In the genomic region with DNA sequence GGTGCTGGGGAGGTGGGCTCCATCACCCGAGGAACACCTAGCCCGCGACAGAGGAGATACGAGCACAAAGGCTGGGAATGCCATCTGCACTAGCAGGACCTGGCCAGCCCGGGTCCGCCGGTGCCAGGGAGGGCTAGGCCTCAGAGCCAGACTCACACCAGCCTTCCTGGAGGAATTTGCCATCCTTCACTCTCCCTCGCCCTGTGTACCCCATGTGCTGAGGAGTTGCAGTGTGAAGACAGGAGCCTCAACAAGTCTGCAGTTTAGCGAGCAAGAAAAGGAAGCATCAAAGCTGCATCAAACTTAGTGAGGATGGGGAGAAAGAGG, we compare ENCODE assay signal across 22 cellular contexts.
DNase-seq lines count a peak whose midpoint lies in the region; ATAC-seq and TF ChIP-seq lines count a peak whose summit lies in the region.
"Had no signal": no experiment of that assay in that cellular context is flagged by ENCODE, and none has a peak within 500 bp of the region (broad histone marks: within the 10 kb centered on the region; RNA-seq: fewer than 3 reads in every experiment).

No MANE protein-coding gene starts in this region.

- no peak overlapping the region for H3K4me3 ChIP-seq in IMR-90 (ENCODE audit: insufficient read depth, low read depth, low read length)
- H3K4me3 ChIP-seq in neuronal stem cell (ENCODE audit: low read length in 2 of 2): no peak overlapping the region

- dilution Hi-C loops in IMR-90 (cut with HindIII; ENCODE audit: low sequenced_read_pairs, unreplicated experiment): no loop called here

- peaks cover 5% of the 10 kb centered on the region for H4K20me1 ChIP-seq in IMR-90 (ENCODE audit: insufficient read depth, low read length)

- no peaks in the 10 kb centered on the region for H3K27me3 Mint-ChIP-seq in chondrocyte (ENCODE audit: low read depth)
- no peaks in the 10 kb centered on the region for H3K27me3 Mint-ChIP-seq in type B pancreatic cell

- CTCF ChIA-PET in IMR-90 (lab: Yijun Ruan, JAX): no interaction called here

- H3K4me1 Mint-ChIP-seq in chondrocyte (ENCODE audit: low read depth): peaks cover 66% of the 10 kb centered on the region
- H3K4me1 Mint-ChIP-seq in type B pancreatic cell (ENCODE audit: unreplicated experiment): peaks cover 31% of the 10 kb centered on the region
- H3K4me1 Mint-ChIP-seq: activated naive CD4-positive, alpha-beta T cell treated with anti-CD3 and anti-CD28 coated beads, Interleukin-2, amount 10 ng/mL, durations not matched to agents 7 days and 5 days; natural killer cell had no signal

- H3K4ac ChIP-seq in IMR-90 (ENCODE audit: low read depth, low read length): peak overlapping the region; percentile 97
- no peak overlapping the region for H3K4ac ChIP-seq in neuronal stem cell (ENCODE audit: low read length)

- TF ChIP-seq POLR2A in IMR-90 (IDR thresholded peaks at IDR 0.05; ENCODE audit: low read depth, low read length): no peak

- H4K91ac ChIP-seq in IMR-90 (ENCODE audit: insufficient read depth, low read depth, low read length) (peak overlapping the region; percentile 98), neuronal stem cell (ENCODE audit: low read depth, low read length, poor library complexity) (no peak overlapping the region)

- H3K4me3 Mint-ChIP-seq in chondrocyte (ENCODE audit: unreplicated experiment): peak overlapping the region; percentile 52
- H3K4me3 Mint-ChIP-seq in type B pancreatic cell: peak overlapping the region; percentile 27
- H3K4me3 Mint-ChIP-seq: activated naive CD4-positive, alpha-beta T cell treated with anti-CD3 and anti-CD28 coated beads, Interleukin-2, amount 10 ng/mL, durations not matched to agents 7 days and 5 days; endodermal cell; natural killer cell had no signal

- POLR2A ChIA-PET in IMR-90 (lab: Charles Lee; ENCODE audit: unreplicated experiment): no interaction called here

- peak overlapping the region; percentile 36; the same call in 1 of the 2 replicates for H3K4me2 ChIP-seq in IMR-90 (ENCODE audit: low read depth, low read length)
- H3K4me2 ChIP-seq in neuronal stem cell (ENCODE audit: insufficient read depth, low read length, poor library complexity, severe bottlenecking): no peak overlapping the region

- in situ Hi-C loops in IMR-90 (cut with MboI; ENCODE audit: low sequenced_read_pairs): no loop called here

- peaks cover 44% of the 10 kb centered on the region for H3K4me1 ChIP-seq in IMR-90 (ENCODE audit: control insufficient read depth, insufficient read depth, low read length)
- peaks cover 5 to 11% of the 10 kb centered on the region in 2 donors for H3K4me1 ChIP-seq in neuronal stem cell (ENCODE audit: control insufficient read depth in 2 of 2, insufficient read depth in 1 of 2, low read depth in 1 of 2, low read length in 2 of 2)
- H3K4me1 ChIP-seq: BE2C had no signal

- H3K27ac Mint-ChIP-seq in chondrocyte (ENCODE audit: unreplicated experiment) (peak overlapping the region; percentile 95), type B pancreatic cell (peak overlapping the region; percentile 70)
- H3K27ac Mint-ChIP-seq: activated naive CD4-positive, alpha-beta T cell treated with anti-CD3 and anti-CD28 coated beads, Interleukin-2, amount 10 ng/mL, durations not matched to agents 7 days and 5 days; endodermal cell; natural killer cell had no signal

- H2BK5ac ChIP-seq in IMR-90 (ENCODE audit: low read depth, low read length, poor library complexity, severe bottlenecking) (peak overlapping the region; percentile 91), neuronal stem cell (ENCODE audit: low read length) (no peak overlapping the region)

- TF ChIP-seq RAD21 in IMR-90 (IDR thresholded peaks at IDR 0.05; ENCODE audit: low read length): no peak

- peaks cover 38% of the 10 kb centered on the region for H3K9me1 ChIP-seq in IMR-90 (ENCODE audit: insufficient read depth, low read length)

- H3K36me3 ChIP-seq in IMR-90 (ENCODE audit: control insufficient read depth, insufficient read depth, low read length): no peaks in the 10 kb centered on the region
- H3K36me3 ChIP-seq in neuronal stem cell (replicated peaks in 1 of 2; ENCODE audit: control insufficient read depth in 2 of 2, insufficient read depth in 2 of 2, low read length in 2 of 2): no peaks in the 10 kb centered on the region
- H3K36me3 ChIP-seq: BE2C had no signal

- H3K18ac ChIP-seq in IMR-90 (ENCODE audit: low read depth, low read length) (peak overlapping the region; percentile 90), neuronal stem cell (ENCODE audit: low read length) (peak overlapping the region; percentile 20)

- H2BK20ac ChIP-seq in IMR-90 (ENCODE audit: low read depth, low read length): peak overlapping the region; percentile 100

- H4K5ac ChIP-seq in IMR-90 (ENCODE audit: low read depth, low read length): peak overlapping the region; percentile 79

- H3K27me3 ChIP-seq in IMR-90 (ENCODE audit: control insufficient read depth, insufficient read depth, low read length): no peaks in the 10 kb centered on the region
- no peaks in the 10 kb centered on the region for H3K27me3 ChIP-seq in neuronal stem cell (ENCODE audit: control insufficient read depth in 3 of 3, insufficient read depth in 3 of 3, low read depth in 1 of 3, low read length in 3 of 3)
- H3K27me3 ChIP-seq: BE2C had no signal

- no peak overlapping the region for H2BK12ac ChIP-seq in neuronal stem cell (ENCODE audit: low read length)

- H3K14ac ChIP-seq in IMR-90 (replicated peaks; ENCODE audit: low read depth, low read length) (peak overlapping the region; percentile 91), neuronal stem cell (ENCODE audit: low read length) (no peak overlapping the region)

- peak overlapping the region; percentile 37; the same call in 1 of the 2 replicates for H3K56ac ChIP-seq in IMR-90 (ENCODE audit: extremely low read depth, insufficient read depth, low read length)

- H2BK15ac ChIP-seq in IMR-90 (ENCODE audit: low read depth, low read length) (peak overlapping the region; percentile 99; the same call in 2 of the 3 replicates), neuronal stem cell (ENCODE audit: low read length) (no peak overlapping the region)

- 14% methylated on average over 1 of the region's 9 CpGs; no CpG with 5 or more reads in 1 of the 2 experiments for WGBS in IMR-90 (ENCODE audit: extremely low coverage in 2 of 2, insufficient read length in 1 of 2), 2 experiments
- WGBS in neuronal stem cell (ENCODE audit: extremely low coverage in 2 of 2, insufficient read length in 2 of 2, insufficient replicate concordance in 1 of 2), 2 donors: no CpG with 5 or more reads among the region's 9 CpGs

- no TSS peak for BruUV-seq in IMR-90 (replicated peaks; lab: Mats Ljungman, UMichigan)

- H2AFZ ChIP-seq in IMR-90 (replicated peaks; ENCODE audit: low read length, poor library complexity) (peak overlapping the region; percentile 74), neuronal stem cell (ENCODE audit: low read length) (peak overlapping the region; percentile 63)

- H3K9ac ChIP-seq in IMR-90 (ENCODE audit: low read depth, low read length) (peak overlapping the region; percentile 10), neuronal stem cell (ENCODE audit: low read depth, low read length, poor library complexity) (no peak overlapping the region)

- intact Hi-C loops in IMR-90 (cut with micrococcal nuclease): loop anchor here (2.0 kb wide), 1 partner anchor 124 kb away; a partner anchor contains a TSS

- H3K9me3 Mint-ChIP-seq in chondrocyte (ENCODE audit: low read depth): no peaks in the 10 kb centered on the region
- no peaks in the 10 kb centered on the region for H3K9me3 Mint-ChIP-seq in type B pancreatic cell
- H3K9me3 Mint-ChIP-seq: activated naive CD4-positive, alpha-beta T cell treated with anti-CD3 and anti-CD28 coated beads, Interleukin-2, amount 10 ng/mL, durations not matched to agents 7 days and 5 days; endodermal cell; natural killer cell had no signal

- H3K27ac ChIP-seq in IMR-90 (ENCODE audit: insufficient read depth, low read length) (peak overlapping the region; percentile 72), neuronal stem cell (replicated peaks; ENCODE audit: low read length) (no peak overlapping the region)

- no peak for DNase-seq in IMR-90
- no peak for DNase-seq in chondrocyte (ENCODE audit: low spot score)
- no peak for DNase-seq in neuronal stem cell (ENCODE audit: low spot score)
- DNase-seq in type B pancreatic cell (ENCODE audit: extremely low spot score, unreplicated experiment): no peak
- DNase-seq in Ammon's horn (ENCODE audit: low spot score): no peak
- no peak for DNase-seq in stimulated activated naive CD4-positive, alpha-beta T cell (lab: John Stamatoyannopoulos, UW)
- no peak for DNase-seq in NK-92 treated with Interleukin-12 subunit alpha and Interleukin-12 subunit beta, amount 100 ng/mL, for 24 hours (lab: John Stamatoyannopoulos, UW)
- DNase-seq: activated CD4-positive, alpha-beta T cell treated with anti-CD3 and anti-CD28 coated beads, Interleukin-2, amount 50 U/mL, for 4 hours; activated naive CD4-positive, alpha-beta T cell treated with anti-CD3 and anti-CD28 coated beads, Interleukin-2, amount 10 ng/mL, durations not matched to agents 7 days and 5 days; activated T-cell treated with anti-CD3 and anti-CD28 coated beads for 4 hours; BE2C; COR-L47; endodermal cell; Kasumi-1; natural killer cell; NCI-H1105; NCI-H524 treated with DMSO at 0.1 percent for 48 hours; posterior cingulate gyrus; SIG-M5; small intestine; stimulated activated CD4-positive, alpha-beta T cell treated with anti-CD3 and anti-CD28 coated beads, Interleukin-4, amount 100 ng/mL, for 24 hours; substantia nigra had no signal

- H3K23ac ChIP-seq in IMR-90 (ENCODE audit: low read depth, low read length): peak overlapping the region; percentile 84
- no peak overlapping the region for H3K23ac ChIP-seq in neuronal stem cell (ENCODE audit: low read depth, low read length, poor library complexity)

- peak overlapping the region; percentile 74 for H2AK9ac ChIP-seq in IMR-90 (replicated peaks; ENCODE audit: low read depth, low read length, poor library complexity)

- H2BK120ac ChIP-seq in IMR-90 (ENCODE audit: low read depth, low read length): peak overlapping the region; percentile 98
- no peak overlapping the region for H2BK120ac ChIP-seq in neuronal stem cell (ENCODE audit: low read depth, low read length)

- H2AK5ac ChIP-seq in IMR-90 (ENCODE audit: low read depth, low read length) (peak overlapping the region; percentile 97), neuronal stem cell (ENCODE audit: low read depth, low read length) (no peak overlapping the region)

- H3K9me3 ChIP-seq in IMR-90 (ENCODE audit: control insufficient read depth, insufficient read depth, low read length): no peaks in the 10 kb centered on the region
- H3K9me3 ChIP-seq in neuronal stem cell (replicated peaks in 1 of 2; ENCODE audit: control insufficient read depth in 2 of 2, insufficient read depth in 1 of 2, low read depth in 1 of 2, low read length in 2 of 2): no peaks in the 10 kb centered on the region
- H3K9me3 ChIP-seq: BE2C had no signal

- H3K36me3 Mint-ChIP-seq in chondrocyte (ENCODE audit: low read depth) (no peaks in the 10 kb centered on the region), type B pancreatic cell (no peaks in the 10 kb centered on the region)
- H3K36me3 Mint-ChIP-seq: activated naive CD4-positive, alpha-beta T cell treated with anti-CD3 and anti-CD28 coated beads, Interleukin-2, amount 10 ng/mL, durations not matched to agents 7 days and 5 days; natural killer cell had no signal

- no peak for TF ChIP-seq CTCF in IMR-90 (conservative IDR thresholded peaks at IDR 0.05; ENCODE audit: low read depth, low read length)
- no peak for TF ChIP-seq CTCF in chondrocyte (IDR thresholded peaks at IDR 0.05)
- TF ChIP-seq CTCF in type B pancreatic cell (conservative IDR thresholded peaks at IDR 0.05): no peak

- H3K79me1 ChIP-seq in IMR-90 (ENCODE audit: low read depth in 1 of 2, low read length in 2 of 2): peaks cover 0 to 9% of the 10 kb centered on the region in 2 experiments; a peak in 1 of 4 replicates
- H3K79me1 ChIP-seq in neuronal stem cell (ENCODE audit: low read depth, low read length): no peaks in the 10 kb centered on the region

- ATAC-seq in IMR-90 (ENCODE audit: low read depth): no peak; the same call in 1 of the 2 replicates
- ATAC-seq: natural killer cell had no signal

- H4K8ac ChIP-seq in IMR-90 (ENCODE audit: low read depth in 2 of 2, low read length in 2 of 2) (peak overlapping the region; percentile 71), neuronal stem cell (ENCODE audit: low read depth, low read length) (no peak overlapping the region)
